In genomic region chr4:52862605-52863236, GRCh38 we compare ENCODE assay signal across 8 cellular contexts. TPM values are rescaled to one million over a fixed set of nuclear protein-coding genes. Genes with fewer than 3 reads are reported as not detected.
A peak's percentile ranks its signal among the peaks of the same experiment; 100 is the strongest.
DNase-seq lines count a peak whose midpoint lies in the region; ATAC-seq and TF ChIP-seq lines count a peak whose summit lies in the region.

No MANE protein-coding gene starts in this region.

- H3K4me1 ChIP-seq in BLaER1 = peaks cover 16% of the 10 kb centered on the region

- peaks cover 5% of the 10 kb centered on the region for H3K9me3 Mint-ChIP-seq in dendritic cell treated with granulocyte-macrophage colony-stimulating factor and Interleukin-4, amounts not matched to agents 40 ng/mL and 50 ng/mL, for 4 days
- no peaks in the 10 kb centered on the region for H3K9me3 Mint-ChIP-seq in natural killer cell

- H3K27me3 Mint-ChIP-seq in dendritic cell treated with granulocyte-macrophage colony-stimulating factor and Interleukin-4, amounts not matched to agents 40 ng/mL and 50 ng/mL, for 4 days = peaks cover 48% of the 10 kb centered on the region
- peaks cover 35 to 57% of the 10 kb centered on the region in 2 donors for H3K27me3 Mint-ChIP-seq in natural killer cell (ENCODE audit: low read depth in 2 of 2)

- H3K27me3 ChIP-seq in BLaER1 = peaks cover 37% of the 10 kb centered on the region
- H3K27me3 ChIP-seq in MG63 = peaks cover 9% of the 10 kb centered on the region

- H3K36me3 Mint-ChIP-seq in dendritic cell treated with granulocyte-macrophage colony-stimulating factor and Interleukin-4, amounts not matched to agents 40 ng/mL and 50 ng/mL, for 4 days (ENCODE audit: low read depth) = no peaks in the 10 kb centered on the region
- no peaks in the 10 kb centered on the region for H3K36me3 Mint-ChIP-seq in natural killer cell

- 0 out of 2 replicates have a peak overlapping the region, but pooled peaks have one; percentile 70 for H3K9ac ChIP-seq in BLaER1

- H3K9me3 ChIP-seq in BLaER1 (peaks cover 34% of the 10 kb centered on the region), MG63 (no peaks in the 10 kb centered on the region)

- peak overlapping the region; percentile 84 for H3K4me3 Mint-ChIP-seq in dendritic cell treated with granulocyte-macrophage colony-stimulating factor and Interleukin-4, amounts not matched to agents 40 ng/mL and 50 ng/mL, for 4 days
- peak overlapping the region; percentile 84 for H3K4me3 Mint-ChIP-seq in natural killer cell

- ATAC-seq in natural killer cell (no peak), GM19324 (IDR thresholded peaks at IDR 0.05; ENCODE audit: low FRiP score, unreplicated experiment) (no peak), GM21381 (IDR thresholded peaks at IDR 0.05; ENCODE audit: unreplicated experiment) (no peak)

- H3K27ac Mint-ChIP-seq in dendritic cell treated with granulocyte-macrophage colony-stimulating factor and Interleukin-4, amounts not matched to agents 40 ng/mL and 50 ng/mL, for 4 days = no peak overlapping the region
- H3K27ac Mint-ChIP-seq in natural killer cell = no peak overlapping the region

- no peaks in the 10 kb centered on the region for H4K20me1 ChIP-seq in BLaER1

- peaks cover 7% of the 10 kb centered on the region for H3K4me1 Mint-ChIP-seq in dendritic cell treated with granulocyte-macrophage colony-stimulating factor and Interleukin-4, amounts not matched to agents 40 ng/mL and 50 ng/mL, for 4 days (ENCODE audit: low read depth)
- peaks cover 10 to 15% of the 10 kb centered on the region in 2 donors for H3K4me1 Mint-ChIP-seq in natural killer cell

- no peak overlapping the region for H3K27ac ChIP-seq in BLaER1

- H3K36me3 ChIP-seq in BLaER1 (peaks cover 7% of the 10 kb centered on the region; the same call in 1 of the 2 replicates), MG63 (peaks cover 10% of the 10 kb centered on the region)

- intact Hi-C loops in dendritic cell treated with granulocyte-macrophage colony-stimulating factor and Interleukin-4, amounts not matched to agents 40 ng/mL and 50 ng/mL, for 4 days (cut with micrococcal nuclease) = loop anchor here (5.0 to 10.0 kb wide), 2 partner anchors 150 to 208 kb away; partner anchors contain the start of gene USP46
- intact Hi-C loops in natural killer cell (cut with micrococcal nuclease) = no loop called here

- DNase-seq in MG63 (no peak), natural killer cell (no peak), SHP77 (lab: John Stamatoyannopoulos, UW) (no peak), cerebellar cortex (ENCODE audit: low spot score) (no peak)

- no peak for TF ChIP-seq CTCF in natural killer cell (IDR thresholded peaks at IDR 0.05)

- H3K4me3 ChIP-seq in BLaER1 = peak overlapping the region; percentile 69
- H3K4me3 ChIP-seq in MG63 = peak overlapping the region; percentile 61

- peak overlapping the region; percentile 95 for H3K4me2 ChIP-seq in BLaER1

RNA-seq across cellular contexts. Expression of gene RASL11B, which starts 0.6 kb away (rescaled TPM):
- total RNA-seq in MG63 (2014; rRNA removed; shearing (Covaris generic); ENCODE audit: low replicate concordance) = 1.2 TPM in 1 of 2 replicates, not detected in the other
- total RNA-seq in natural killer cell = not detected
